9 cellular contexts compared by ENCODE assay signal in genomic region chr5:81018608-81019007, GRCh38. TPM values are rescaled to one million over a fixed set of nuclear protein-coding genes. Genes with fewer than 3 reads are reported as not detected.
DNase-seq lines count a peak whose midpoint lies in the region; ATAC-seq and TF ChIP-seq lines count a peak whose summit lies in the region.
"Not testable (repeated sequence)": the region's sequence is repeated elsewhere in the genome, so short reads cannot be mapped to it uniquely, and the experiment has no call there.
"Had no signal": no experiment of that assay in that cellular context is flagged by ENCODE, and none has a peak within 500 bp of the region (broad histone marks: within the 10 kb centered on the region; RNA-seq: fewer than 3 reads in every experiment).

No MANE protein-coding gene starts in this region.

- not testable (repeated sequence) for H3K4me3 Mint-ChIP-seq in CD8-positive, alpha-beta T cell
- peak overlapping the region; percentile 72 for H3K4me3 Mint-ChIP-seq in activated T-helper 17 cell treated with anti-CD3 and anti-CD28 coated beads, Interleukin-2, amount 50 U/mL, for 72 hours
- peak overlapping the region; percentile 42 for H3K4me3 Mint-ChIP-seq in activated naive CD8-positive, alpha-beta T cell treated with anti-CD3 and anti-CD28 coated beads, Interleukin-2, amount 50 U/mL, for 24 hours
- H3K4me3 Mint-ChIP-seq in stimulated activated naive CD8-positive, alpha-beta T cell treated with anti-CD3 and anti-CD28 coated beads, Interleukin-15, Interleukin-2, amounts not matched to agents 100 ng/mL and 50 ng/mL, for 24 hours = peak overlapping the region; percentile 61

- POLR2A ChIA-PET in CD8-positive, alpha-beta T cell (lab: Charles Lee) = interaction anchor here (1.6 kb wide), 1 partner anchor 10 kb away, joined by 8 read pairs; no protein-coding TSS in a partner anchor

- H3K4me1 ChIP-seq in CD8-positive, alpha-beta T cell (ENCODE audit: insufficient read depth, low read length) = peaks cover 59% of the 10 kb centered on the region

- CTCF ChIA-PET in CD8-positive, alpha-beta T cell (lab: Charles Lee) = not testable (repeated sequence)

- peak; percentile 58 for ATAC-seq in CD8-positive, alpha-beta T cell
- peak; percentile 93 for ATAC-seq in activated T-helper 17 cell treated with anti-CD3 and anti-CD28 coated beads, Interleukin-2, amount 50 U/mL, for 72 hours (replicated peaks)
- ATAC-seq in activated naive CD8-positive, alpha-beta T cell treated with anti-CD3 and anti-CD28 coated beads, Interleukin-2, amount 50 U/mL, for 24 hours = peak; percentile 82

- H3K27ac ChIP-seq in CD8-positive, alpha-beta T cell (ENCODE audit: low read depth, low read length) = not testable (repeated sequence)

- not testable (repeated sequence) for H3K4me3 ChIP-seq in CD8-positive, alpha-beta T cell (ENCODE audit: low read depth, low read length); fibroblast of mammary gland (ENCODE audit: control insufficient read depth, low read depth, low read length)

- H3K4me1 Mint-ChIP-seq in CD8-positive, alpha-beta T cell (ENCODE audit: low read depth) = peaks cover 82% of the 10 kb centered on the region
- H3K4me1 Mint-ChIP-seq in activated T-helper 17 cell treated with anti-CD3 and anti-CD28 coated beads, Interleukin-2, amount 50 U/mL, for 72 hours = peaks cover 37% of the 10 kb centered on the region
- peaks cover 85% of the 10 kb centered on the region for H3K4me1 Mint-ChIP-seq in activated naive CD8-positive, alpha-beta T cell treated with anti-CD3 and anti-CD28 coated beads, Interleukin-2, amount 50 U/mL, for 24 hours
- H3K4me1 Mint-ChIP-seq in stimulated activated naive CD8-positive, alpha-beta T cell treated with anti-CD3 and anti-CD28 coated beads, Interleukin-15, Interleukin-2, amounts not matched to agents 100 ng/mL and 50 ng/mL, for 24 hours (ENCODE audit: low read depth) = peaks cover 89% of the 10 kb centered on the region

- not testable (repeated sequence) for H3K27me3 Mint-ChIP-seq in CD8-positive, alpha-beta T cell (ENCODE audit: low read depth); activated T-helper 17 cell treated with anti-CD3 and anti-CD28 coated beads, Interleukin-2, amount 50 U/mL, for 72 hours; activated naive CD8-positive, alpha-beta T cell treated with anti-CD3 and anti-CD28 coated beads, Interleukin-2, amount 50 U/mL, for 24 hours; stimulated activated naive CD8-positive, alpha-beta T cell treated with anti-CD3 and anti-CD28 coated beads, Interleukin-15, Interleukin-2, amounts not matched to agents 100 ng/mL and 50 ng/mL, for 24 hours

- intact Hi-C loops in CD8-positive, alpha-beta T cell (cut with DNase I, micrococcal nuclease) = loop anchor here in 1 of 2 experiments (10.0 kb wide), 1 partner anchor 286 kb away; the partner anchor contains the start of gene ZCCHC9

- H3K27me3 ChIP-seq in CD8-positive, alpha-beta T cell (ENCODE audit: insufficient read depth, low read length) = not testable (repeated sequence)

- H3K36me3 Mint-ChIP-seq in CD8-positive, alpha-beta T cell; activated T-helper 17 cell treated with anti-CD3 and anti-CD28 coated beads, Interleukin-2, amount 50 U/mL, for 72 hours (ENCODE audit: low read depth); activated naive CD8-positive, alpha-beta T cell treated with anti-CD3 and anti-CD28 coated beads, Interleukin-2, amount 50 U/mL, for 24 hours (ENCODE audit: low read depth): not testable (repeated sequence)
- H3K36me3 Mint-ChIP-seq in stimulated activated naive CD8-positive, alpha-beta T cell treated with anti-CD3 and anti-CD28 coated beads, Interleukin-15, Interleukin-2, amounts not matched to agents 100 ng/mL and 50 ng/mL, for 24 hours (ENCODE audit: low read depth) = peaks cover 11% of the 10 kb centered on the region

- not testable (repeated sequence) for TF ChIP-seq CTCF in CD8-positive, alpha-beta T cell (IDR thresholded peaks at IDR 0.05); fibroblast of mammary gland (conservative IDR thresholded peaks at IDR 0.05; ENCODE audit: control insufficient read depth, insufficient read depth, low read depth, low read length)

- DNase-seq in CD8-positive, alpha-beta T cell; activated naive CD8-positive, alpha-beta T cell treated with anti-CD3 and anti-CD28 coated beads, Interleukin-2, amount 50 U/mL, for 24 hours: not testable (repeated sequence)
- peak; percentile 19 for DNase-seq in RPMI7951 (ENCODE audit: low read depth)
- peak; percentile 20 for DNase-seq in activated CD4-positive, alpha-beta T cell treated with anti-CD3 and anti-CD28 coated beads, Interleukin-2, amount 50 U/mL, for 1 hour
- peak; percentile 25 for DNase-seq in fibroblast of mammary gland (ENCODE audit: low read depth)
- DNase-seq in non-pigmented ciliary epithelial cell (ENCODE audit: low read depth) = peak; percentile 19

- peak overlapping the region; percentile 75 for H3K27ac Mint-ChIP-seq in CD8-positive, alpha-beta T cell
- H3K27ac Mint-ChIP-seq in activated T-helper 17 cell treated with anti-CD3 and anti-CD28 coated beads, Interleukin-2, amount 50 U/mL, for 72 hours = peak overlapping the region; percentile 76
- H3K27ac Mint-ChIP-seq in activated naive CD8-positive, alpha-beta T cell treated with anti-CD3 and anti-CD28 coated beads, Interleukin-2, amount 50 U/mL, for 24 hours = peak overlapping the region; percentile 90
- H3K27ac Mint-ChIP-seq in stimulated activated naive CD8-positive, alpha-beta T cell treated with anti-CD3 and anti-CD28 coated beads, Interleukin-15, Interleukin-2, amounts not matched to agents 100 ng/mL and 50 ng/mL, for 24 hours = peak overlapping the region; percentile 94

- H3K9me3 Mint-ChIP-seq in CD8-positive, alpha-beta T cell; activated T-helper 17 cell treated with anti-CD3 and anti-CD28 coated beads, Interleukin-2, amount 50 U/mL, for 72 hours; activated naive CD8-positive, alpha-beta T cell treated with anti-CD3 and anti-CD28 coated beads, Interleukin-2, amount 50 U/mL, for 24 hours; stimulated activated naive CD8-positive, alpha-beta T cell treated with anti-CD3 and anti-CD28 coated beads, Interleukin-15, Interleukin-2, amounts not matched to agents 100 ng/mL and 50 ng/mL, for 24 hours: not testable (repeated sequence)

- H3K36me3 ChIP-seq in CD8-positive, alpha-beta T cell (ENCODE audit: insufficient read depth, low read length) = not testable (repeated sequence)

- H3K9me3 ChIP-seq in CD8-positive, alpha-beta T cell (ENCODE audit: low read length) = not testable (repeated sequence)

RNA-seq across cellular contexts. Expression of gene RASGRF2, which starts 58.4 kb away (rescaled TPM):
- 10 to 100 TPM; 25.4 to 25.6 TPM for total RNA-seq in CD8-positive, alpha-beta T cell
- total RNA-seq in RPMI7951 (2014; rRNA removed; shearing (Covaris generic)) = 0.72 and 0.98 TPM in 2 replicates
- total RNA-seq in activated T-helper 17 cell treated with anti-CD3 and anti-CD28 coated beads, Interleukin-2, amount 50 U/mL, for 72 hours = 1 to 10 TPM; 6.8 to 7.6 TPM
- total RNA-seq: G401 had no signal
